25 cellular contexts compared by ENCODE assay signal in the genomic region with DNA sequence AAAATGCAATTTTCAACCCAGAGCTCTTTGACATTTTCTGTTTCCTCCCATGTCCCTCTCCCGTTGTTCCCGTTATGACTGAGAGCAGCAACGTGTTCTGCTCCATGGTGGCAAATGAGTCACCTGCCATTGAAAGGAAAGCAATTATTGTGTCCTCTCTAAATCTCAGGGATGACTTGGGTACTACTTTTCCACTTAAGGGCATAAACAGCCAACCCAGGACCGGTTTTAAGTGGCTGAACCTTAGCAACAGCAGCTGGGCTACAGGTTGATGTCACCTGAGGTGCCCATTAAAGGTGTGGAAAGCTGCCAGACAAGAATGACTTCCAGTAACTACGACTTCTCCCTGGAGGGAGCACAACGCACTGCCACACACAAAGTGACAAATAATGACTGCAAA.
DNase-seq lines count a peak whose midpoint lies in the region; ATAC-seq and TF ChIP-seq lines count a peak whose summit lies in the region.
"Had no signal": no experiment of that assay in that cellular context is flagged by ENCODE, and none has a peak within 500 bp of the region (broad histone marks: within the 10 kb centered on the region; RNA-seq: fewer than 3 reads in every experiment).

No MANE protein-coding gene starts in this region.

- H3K4me1 ChIP-seq in mucosa of descending colon (ENCODE audit: low read depth) (no peaks in the 10 kb centered on the region), BE2C (no peaks in the 10 kb centered on the region), left ventricle myocardium inferior (peaks cover 3% of the 10 kb centered on the region)
- H3K4me1 ChIP-seq: prostate gland, transverse colon had no signal

- no peaks in the 10 kb centered on the region for H3K36me3 ChIP-seq in mucosa of descending colon (ENCODE audit: low read depth)
- H3K36me3 ChIP-seq in BE2C, result no peaks in the 10 kb centered on the region
- no peaks in the 10 kb centered on the region for H3K36me3 ChIP-seq in left ventricle myocardium inferior
- H3K36me3 ChIP-seq: neural progenitor cell, prostate gland, transverse colon had no signal

- intact Hi-C loops in mucosa of descending colon (cut with DNase I, micrococcal nuclease) (no loop called here), left ventricle myocardium inferior (cut with micrococcal nuclease) (no loop called here)

- H3K9me3 ChIP-seq in mucosa of descending colon, result no peaks in the 10 kb centered on the region
- no peaks in the 10 kb centered on the region for H3K9me3 ChIP-seq in BE2C
- H3K9me3 ChIP-seq in left ventricle myocardium inferior (replicated peaks), result no peaks in the 10 kb centered on the region
- H3K9me3 ChIP-seq: prostate gland, transverse colon had no signal

- H3K4me3 ChIP-seq in mucosa of descending colon (no peak overlapping the region), BE2C (ENCODE audit: low read depth, low read length) (no peak overlapping the region), left ventricle myocardium inferior (no peak overlapping the region)
- H3K4me3 ChIP-seq: dorsolateral prefrontal cortex, neural progenitor cell, prostate gland, skin epidermis, transverse colon had no signal

- no peak overlapping the region for H3K27ac ChIP-seq in left ventricle myocardium inferior (replicated peaks)
- H3K27ac ChIP-seq: dorsolateral prefrontal cortex, HL-60, neural progenitor cell, prostate gland, skin epidermis, transverse colon had no signal

- ATAC-seq in mucosa of descending colon (peak; percentile 16), HG02970 (IDR thresholded peaks at IDR 0.05; ENCODE audit: low FRiP score, unreplicated experiment) (no peak)
- ATAC-seq: left cardiac atrium; stimulated activated naive CD8-positive, alpha-beta T cell treated with anti-CD3 and anti-CD28 coated beads, Interleukin-15, amount 100 ng/mL, for 72 hours had no signal

- DNase-seq in DMS79 treated with DMSO at 0.1 percent for 48 hours (lab: John Stamatoyannopoulos, UW), result peak; percentile 98
- peak; percentile 39 for DNase-seq in NCI-H187 treated with DMSO at 0.1 percent for 48 hours (lab: John Stamatoyannopoulos, UW)
- DNase-seq in SHP77 treated with DMSO at 0.1 percent for 48 hours (lab: John Stamatoyannopoulos, UW), result peak; percentile 22
- peak in 1 of 3 donors; percentile 28 for DNase-seq in mucosa of descending colon
- no peak for DNase-seq in BE2C
- no peak for DNase-seq in left ventricle myocardium inferior
- no peak for DNase-seq in LoVo (ENCODE audit: low spot score)
- DNase-seq: activated CD4-positive, alpha-beta T cell treated with anti-CD3 and anti-CD28 coated beads, Interleukin-2, amount 50 U/mL, for 48 hours; activated naive CD4-positive, alpha-beta T cell treated with anti-CD3 and anti-CD28 coated beads, Interleukin-2, amount 10 ng/mL, durations not matched to agents 7 days and 5 days; activated T-cell treated with anti-CD3 and anti-CD28 coated beads, Interleukin-2, amount 50 U/mL, for 24 hours; anterior cingulate cortex; central memory CD4-positive, alpha-beta T cell; dorsolateral prefrontal cortex; foreskin melanocyte; H9; left cardiac atrium; stimulated activated CD4-positive, alpha-beta T cell treated with anti-CD3 and anti-CD28 coated beads, Interleukin-2, amount 100 ng/mL, for 48 hours; stimulated activated naive CD8-positive, alpha-beta T cell treated with anti-CD3 and anti-CD28 coated beads, Interleukin-15, amount 100 ng/mL, for 72 hours; T-helper 1 cell; transverse colon had no signal

- TF ChIP-seq CTCF in mucosa of descending colon (IDR thresholded peaks at IDR 0.05) (no peak), BE2C (IDR thresholded peaks at IDR 0.05; ENCODE audit: low read depth, low read length) (no peak), left ventricle myocardium inferior (IDR thresholded peaks at IDR 0.05; ENCODE audit: borderline replicate concordance) (no peak)

- H3K27me3 ChIP-seq in BE2C, result no peaks in the 10 kb centered on the region
- H3K27me3 ChIP-seq in left ventricle myocardium inferior (ENCODE audit: low read depth), result no peaks in the 10 kb centered on the region
- H3K27me3 ChIP-seq: dorsolateral prefrontal cortex, neural progenitor cell, transverse colon had no signal

Comparison
In these comparisons a context has a peak if more than half of its experiments do, and no peak if none do; other contexts are left out.
1. DNase-seq: peak in DMS79 treated with DMSO at 0.1 percent for 48 hours (single experiment), NCI-H187 treated with DMSO at 0.1 percent for 48 hours (single experiment) and SHP77 treated with DMSO at 0.1 percent for 48 hours (single experiment); none in BE2C (single experiment), left ventricle myocardium inferior (single experiment) and LoVo (single experiment).